Comparison of ENCODE assay signal across 22 cellular contexts in genomic region chr2:170224692-170225091, GRCh38. TPM values are rescaled to one million over a fixed set of nuclear protein-coding genes. Genes with fewer than 3 reads are reported as not detected.
DNase-seq lines count a peak whose midpoint lies in the region; ATAC-seq, FAIRE-seq and TF ChIP-seq lines count a peak whose summit lies in the region.
"Had no signal": no experiment of that assay in that cellular context is flagged by ENCODE, and none has a peak within 500 bp of the region (broad histone marks: within the 10 kb centered on the region; RNA-seq: fewer than 3 reads in every experiment).

No MANE protein-coding gene starts in this region.

- H4K8ac ChIP-seq in trophoblast cell (ENCODE audit: low read depth, low read length) = no peak overlapping the region

- no peak overlapping the region for H3K4ac ChIP-seq in trophoblast cell (ENCODE audit: low read depth, low read length)

- H4K20me1 ChIP-seq in hepatocyte (ENCODE audit: insufficient read depth, poor library complexity, severe bottlenecking) = no peaks in the 10 kb centered on the region

- H3K4me1 ChIP-seq in BE2C (no peaks in the 10 kb centered on the region; the same call in 1 of the 2 replicates), hepatocyte (ENCODE audit: insufficient read depth) (peaks cover 10% of the 10 kb centered on the region), trophoblast cell (ENCODE audit: control insufficient read depth in 1 of 2, insufficient read depth in 2 of 2, low read length in 2 of 2) (peaks cover 4 to 12% of the 10 kb centered on the region in 2 experiments)
- H3K4me1 ChIP-seq: Peyer's patch, prostate gland, testis had no signal

- WGBS in hepatocyte (ENCODE audit: low lambda C conversion rate, missing lambda C conversion rate) = 49% methylated on average over 5 of the region's 5 CpGs
- WGBS in trophoblast cell (ENCODE audit: extremely low coverage, insufficient coverage, insufficient read length) = no CpG with 5 or more reads among the region's 5 CpGs

- no peak for ATAC-seq in GM18517 (IDR thresholded peaks at IDR 0.05; ENCODE audit: unreplicated experiment)
- ATAC-seq: GM12878, natural killer cell had no signal

- no peaks in the 10 kb centered on the region for H3K9me2 ChIP-seq in hepatocyte (replicated peaks; ENCODE audit: insufficient read depth)

- H3K9ac ChIP-seq in trophoblast cell (ENCODE audit: low read length) = no peak overlapping the region

- no peak overlapping the region for H2AK5ac ChIP-seq in trophoblast cell (ENCODE audit: low read length)

- H3K9me3 ChIP-seq in BE2C = no peaks in the 10 kb centered on the region
- H3K9me3 ChIP-seq in hepatocyte (ENCODE audit: low read depth) = no peaks in the 10 kb centered on the region
- no peaks in the 10 kb centered on the region for H3K9me3 ChIP-seq in trophoblast cell (ENCODE audit: insufficient read depth, low read depth, low read length)
- H3K9me3 ChIP-seq: Peyer's patch, prostate gland, testis had no signal

- H3K4me2 ChIP-seq in hepatocyte (no peak overlapping the region), trophoblast cell (ENCODE audit: low read length) (no peak overlapping the region)

- H3K14ac ChIP-seq in trophoblast cell (ENCODE audit: low read length) = no peak overlapping the region

- peak; percentile 40 for DNase-seq in BE2C
- DNase-seq in NCI-H1436 (lab: John Stamatoyannopoulos, UW) = peak; percentile 73
- peak; percentile 91 for DNase-seq in NCI-H748 (lab: John Stamatoyannopoulos, UW; ENCODE audit: unreplicated experiment)
- peak; percentile 13 for DNase-seq in hepatocyte (ENCODE audit: low spot score)
- DNase-seq in trophoblast cell = no peak
- DNase-seq in NCI-H187 treated with DMSO at 0.1 percent for 48 hours (lab: John Stamatoyannopoulos, UW) = no peak
- no peak for DNase-seq in GM12892 (ENCODE audit: insufficient read length)
- DNase-seq: activated CD4-positive, alpha-beta T cell treated with anti-CD3 and anti-CD28 coated beads for 1 hour; activated gamma-delta T cell; cortex of kidney; immature natural killer cell; mammary epithelial cell; natural killer cell; NCI-H526 treated with DMSO at 0.1 percent for 48 hours; Peyer's patch; testis had no signal

- H3K4me3 ChIP-seq in BE2C (ENCODE audit: low read depth, low read length) (no peak overlapping the region), hepatocyte (no peak overlapping the region), trophoblast cell (ENCODE audit: low read depth, low read length) (no peak overlapping the region)
- H3K4me3 ChIP-seq: GM12878, Peyer's patch, prostate gland, testis had no signal

- H3K23ac ChIP-seq in trophoblast cell (ENCODE audit: low read length) = no peak overlapping the region

- H3K79me2 ChIP-seq in hepatocyte = no peaks in the 10 kb centered on the region
- no peaks in the 10 kb centered on the region for H3K79me2 ChIP-seq in trophoblast cell (ENCODE audit: control insufficient read depth, insufficient read depth, low read length, poor library complexity)

- no peak overlapping the region for H4K91ac ChIP-seq in trophoblast cell (ENCODE audit: low read depth, low read length)

- no peaks in the 10 kb centered on the region for H3K36me3 ChIP-seq in BE2C
- H3K36me3 ChIP-seq in hepatocyte (replicated peaks; ENCODE audit: insufficient read depth, low read depth) = no peaks in the 10 kb centered on the region
- no peaks in the 10 kb centered on the region for H3K36me3 ChIP-seq in trophoblast cell (ENCODE audit: control insufficient read depth in 1 of 2, insufficient read depth in 2 of 2, low read length in 2 of 2)
- H3K36me3 ChIP-seq: Peyer's patch, prostate gland had no signal

- H3K27ac ChIP-seq in hepatocyte (no peak overlapping the region), trophoblast cell (ENCODE audit: low read depth, low read length) (no peak overlapping the region)
- H3K27ac ChIP-seq: Peyer's patch, prostate gland, testis had no signal

- H3K18ac ChIP-seq in trophoblast cell (ENCODE audit: low read length) = no peak overlapping the region

- H2AFZ ChIP-seq in hepatocyte (no peak overlapping the region), trophoblast cell (ENCODE audit: insufficient read depth, low read length, poor library complexity) (no peak overlapping the region)

- no peak overlapping the region for H2BK5ac ChIP-seq in trophoblast cell (ENCODE audit: low read depth, low read length, poor library complexity)

- no peak for TF ChIP-seq POLR2A in GM12892 (IDR thresholded peaks at IDR 0.05; ENCODE audit: low read depth, low read length)

- no peak for TF ChIP-seq CTCF in BE2C (IDR thresholded peaks at IDR 0.05; ENCODE audit: low read depth, low read length)
- no peak for TF ChIP-seq CTCF in hepatocyte (IDR thresholded peaks at IDR 0.05; ENCODE audit: poor library complexity)

- H2BK120ac ChIP-seq in trophoblast cell (ENCODE audit: insufficient read depth, low read length, poor library complexity) = no peak overlapping the region

- H3K27me3 ChIP-seq in BE2C (no peaks in the 10 kb centered on the region), hepatocyte (no peaks in the 10 kb centered on the region), trophoblast cell (ENCODE audit: insufficient read depth, low read length) (no peaks in the 10 kb centered on the region)
- H3K27me3 ChIP-seq: Peyer's patch, testis had no signal

- H3K79me1 ChIP-seq in trophoblast cell (ENCODE audit: low read length) = no peaks in the 10 kb centered on the region

- FAIRE-seq in GM12892 (lab: Jason Lieb, UNC) = no peak
- FAIRE-seq: astrocyte, endothelial cell of umbilical vein, GM12878 had no signal

- no peak overlapping the region for H4K12ac ChIP-seq in trophoblast cell (ENCODE audit: low read depth, low read length)

- no peak overlapping the region for H2BK12ac ChIP-seq in trophoblast cell (ENCODE audit: low read length)

RNA-seq across cellular contexts. Expression of gene MYO3B, which starts 46.7 kb away (rescaled TPM):
- polyA plus RNA-seq in BE2C (2012; ENCODE audit: insufficient read depth, insufficient read length, low read depth) = not detected
- total RNA-seq in hepatocyte = 0.92 and 1.1 TPM in 2 replicates
- polyA plus RNA-seq in hepatocyte = 0.63 and 1.1 TPM in 2 replicates
- polyA plus RNA-seq in trophoblast cell (2013) = 0.03 and 0.08 TPM in 2 replicates
- 0.78 TPM for polyA plus RNA-seq in GM12892 (2012; ENCODE audit: missing spikeins)
- total RNA-seq: astrocyte, endothelial cell of umbilical vein, glomerular endothelial cell, Peyer's patch had no signal
- polyA plus RNA-seq: immature natural killer cell had no signal

Comparison
In these comparisons a context has a peak if more than half of its experiments do, and no peak if none do; other contexts are left out.
1. DNase-seq: peak in BE2C (single experiment), NCI-H1436 (single experiment), NCI-H748 (single experiment) and hepatocyte (single experiment); none in trophoblast cell (0 of 2), NCI-H187 treated with DMSO at 0.1 percent for 48 hours (single experiment) and GM12892 (single experiment).